In the genomic region with DNA sequence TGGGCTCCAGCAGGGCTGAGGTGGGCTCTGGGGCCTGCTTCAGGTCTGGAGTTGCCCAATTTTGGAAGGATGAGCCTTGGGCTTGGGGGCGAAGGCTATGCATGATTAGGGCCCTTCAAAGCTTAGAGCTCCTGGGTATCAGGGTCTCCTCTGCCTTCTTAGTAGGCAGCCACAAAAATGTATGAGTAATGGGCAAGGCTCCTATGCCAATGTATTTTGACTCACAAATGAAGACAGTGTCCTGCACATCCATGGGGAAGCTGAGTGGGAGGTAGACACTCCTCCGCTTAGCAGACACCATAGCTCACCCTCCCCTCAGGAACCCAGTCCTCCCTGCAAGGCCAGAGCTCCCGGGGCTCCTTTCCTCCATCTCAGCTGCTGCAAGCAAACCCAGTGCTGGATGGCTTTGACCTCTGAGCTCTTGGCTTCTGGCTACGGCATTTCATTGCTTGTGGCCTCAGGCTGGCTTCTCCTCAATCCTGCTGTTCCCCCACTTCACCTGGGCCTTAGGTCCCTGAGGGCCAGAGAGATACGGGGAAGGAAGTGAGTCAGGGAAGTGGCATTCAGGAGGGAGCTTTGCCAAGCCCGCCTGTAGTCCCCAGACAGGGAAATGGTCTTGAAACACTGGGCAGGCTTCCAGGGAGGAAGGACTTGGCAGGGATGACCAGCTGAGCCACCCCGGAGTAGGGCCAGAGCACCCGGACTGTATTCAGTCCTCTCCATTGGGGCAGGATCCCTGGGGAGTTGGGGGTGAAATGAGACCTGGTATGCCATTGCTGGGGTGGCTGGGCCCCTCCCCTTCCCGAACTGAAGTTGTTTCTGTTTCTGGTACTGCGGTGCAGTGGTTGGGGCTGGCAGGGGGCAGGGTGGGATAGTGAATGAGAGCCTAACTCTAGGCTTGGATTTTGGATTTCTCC, we compare ENCODE assay signal across 1 cellular context.
TF ChIP-seq lines count a peak whose summit lies in the region.

No MANE protein-coding gene starts in this region.

TF ChIP-seq in GM23338, 12 proteins besides CTCF, POLR2A, EP300 and RAD21 (continued from another document):
- TF ChIP-seq, protein P1, sequence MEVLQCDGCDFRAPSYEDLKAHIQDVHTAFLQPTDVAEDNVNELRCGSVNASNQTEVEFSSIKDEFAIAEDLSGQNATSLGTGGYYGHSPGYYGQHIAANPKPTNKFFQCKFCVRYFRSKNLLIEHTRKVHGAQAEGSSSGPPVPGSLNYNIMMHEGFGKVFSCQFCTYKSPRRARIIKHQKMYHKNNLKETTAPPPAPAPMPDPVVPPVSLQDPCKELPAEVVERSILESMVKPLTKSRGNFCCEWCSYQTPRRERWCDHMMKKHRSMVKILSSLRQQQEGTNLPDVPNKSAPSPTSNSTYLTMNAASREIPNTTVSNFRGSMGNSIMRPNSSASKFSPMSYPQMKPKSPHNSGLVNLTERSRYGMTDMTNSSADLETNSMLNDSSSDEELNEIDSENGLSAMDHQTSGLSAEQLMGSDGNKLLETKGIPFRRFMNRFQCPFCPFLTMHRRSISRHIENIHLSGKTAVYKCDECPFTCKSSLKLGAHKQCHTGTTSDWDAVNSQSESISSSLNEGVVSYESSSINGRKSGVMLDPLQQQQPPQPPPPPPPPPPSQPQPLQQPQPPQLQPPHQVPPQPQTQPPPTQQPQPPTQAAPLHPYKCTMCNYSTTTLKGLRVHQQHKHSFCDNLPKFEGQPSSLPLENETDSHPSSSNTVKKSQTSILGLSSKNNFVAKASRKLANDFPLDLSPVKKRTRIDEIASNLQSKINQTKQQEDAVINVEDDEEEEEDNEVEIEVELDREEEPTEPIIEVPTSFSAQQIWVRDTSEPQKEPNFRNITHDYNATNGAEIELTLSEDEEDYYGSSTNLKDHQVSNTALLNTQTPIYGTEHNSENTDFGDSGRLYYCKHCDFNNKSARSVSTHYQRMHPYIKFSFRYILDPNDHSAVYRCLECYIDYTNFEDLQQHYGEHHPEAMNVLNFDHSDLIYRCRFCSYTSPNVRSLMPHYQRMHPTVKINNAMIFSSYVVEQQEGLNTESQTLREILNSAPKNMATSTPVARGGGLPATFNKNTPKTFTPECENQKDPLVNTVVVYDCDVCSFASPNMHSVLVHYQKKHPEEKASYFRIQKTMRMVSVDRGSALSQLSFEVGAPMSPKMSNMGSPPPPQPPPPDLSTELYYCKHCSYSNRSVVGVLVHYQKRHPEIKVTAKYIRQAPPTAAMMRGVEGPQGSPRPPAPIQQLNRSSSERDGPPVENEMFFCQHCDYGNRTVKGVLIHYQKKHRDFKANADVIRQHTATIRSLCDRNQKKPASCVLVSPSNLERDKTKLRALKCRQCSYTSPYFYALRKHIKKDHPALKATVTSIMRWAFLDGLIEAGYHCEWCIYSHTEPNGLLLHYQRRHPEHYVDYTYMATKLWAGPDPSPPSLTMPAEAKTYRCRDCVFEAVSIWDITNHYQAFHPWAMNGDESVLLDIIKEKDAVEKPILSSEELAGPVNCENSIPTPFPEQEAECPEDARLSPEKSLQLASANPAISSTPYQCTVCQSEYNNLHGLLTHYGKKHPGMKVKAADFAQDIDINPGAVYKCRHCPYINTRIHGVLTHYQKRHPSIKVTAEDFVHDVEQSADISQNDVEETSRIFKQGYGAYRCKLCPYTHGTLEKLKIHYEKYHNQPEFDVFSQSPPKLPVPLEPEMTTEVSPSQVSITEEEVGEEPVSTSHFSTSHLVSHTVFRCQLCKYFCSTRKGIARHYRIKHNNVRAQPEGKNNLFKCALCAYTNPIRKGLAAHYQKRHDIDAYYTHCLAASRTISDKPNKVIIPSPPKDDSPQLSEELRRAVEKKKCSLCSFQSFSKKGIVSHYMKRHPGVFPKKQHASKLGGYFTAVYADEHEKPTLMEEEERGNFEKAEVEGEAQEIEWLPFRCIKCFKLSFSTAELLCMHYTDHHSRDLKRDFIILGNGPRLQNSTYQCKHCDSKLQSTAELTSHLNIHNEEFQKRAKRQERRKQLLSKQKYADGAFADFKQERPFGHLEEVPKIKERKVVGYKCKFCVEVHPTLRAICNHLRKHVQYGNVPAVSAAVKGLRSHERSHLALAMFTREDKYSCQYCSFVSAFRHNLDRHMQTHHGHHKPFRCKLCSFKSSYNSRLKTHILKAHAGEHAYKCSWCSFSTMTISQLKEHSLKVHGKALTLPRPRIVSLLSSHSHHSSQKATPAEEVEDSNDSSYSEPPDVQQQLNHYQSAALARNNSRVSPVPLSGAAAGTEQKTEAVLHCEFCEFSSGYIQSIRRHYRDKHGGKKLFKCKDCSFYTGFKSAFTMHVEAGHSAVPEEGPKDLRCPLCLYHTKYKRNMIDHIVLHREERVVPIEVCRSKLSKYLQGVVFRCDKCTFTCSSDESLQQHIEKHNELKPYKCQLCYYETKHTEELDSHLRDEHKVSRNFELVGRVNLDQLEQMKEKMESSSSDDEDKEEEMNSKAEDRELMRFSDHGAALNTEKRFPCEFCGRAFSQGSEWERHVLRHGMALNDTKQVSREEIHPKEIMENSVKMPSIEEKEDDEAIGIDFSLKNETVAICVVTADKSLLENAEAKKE (CRISPR knock-in tag; IDR thresholded peaks at IDR 0.05) = no peak
- no peak for TF ChIP-seq POLR2AphosphoS5 (IDR thresholded peaks at IDR 0.05; ENCODE audit: low read depth)
- TF ChIP-seq NANOG (IDR thresholded peaks at IDR 0.05; ENCODE audit: borderline replicate concordance) = no peak
- TF ChIP-seq EZH2phosphoT487 (IDR thresholded peaks at IDR 0.05; ENCODE audit: unreplicated experiment) = no peak
- no peak for TF ChIP-seq CREB1 (CRISPR knock-in tag; IDR thresholded peaks at IDR 0.05; ENCODE audit: low read depth)
- no peak for TF ChIP-seq JUNB (IDR thresholded peaks at IDR 0.05; ENCODE audit: unreplicated experiment)
- TF ChIP-seq ZNF331 (CRISPR knock-in tag; IDR thresholded peaks at IDR 0.05; ENCODE audit: low read depth) = no peak
- TF ChIP-seq, protein P2, sequence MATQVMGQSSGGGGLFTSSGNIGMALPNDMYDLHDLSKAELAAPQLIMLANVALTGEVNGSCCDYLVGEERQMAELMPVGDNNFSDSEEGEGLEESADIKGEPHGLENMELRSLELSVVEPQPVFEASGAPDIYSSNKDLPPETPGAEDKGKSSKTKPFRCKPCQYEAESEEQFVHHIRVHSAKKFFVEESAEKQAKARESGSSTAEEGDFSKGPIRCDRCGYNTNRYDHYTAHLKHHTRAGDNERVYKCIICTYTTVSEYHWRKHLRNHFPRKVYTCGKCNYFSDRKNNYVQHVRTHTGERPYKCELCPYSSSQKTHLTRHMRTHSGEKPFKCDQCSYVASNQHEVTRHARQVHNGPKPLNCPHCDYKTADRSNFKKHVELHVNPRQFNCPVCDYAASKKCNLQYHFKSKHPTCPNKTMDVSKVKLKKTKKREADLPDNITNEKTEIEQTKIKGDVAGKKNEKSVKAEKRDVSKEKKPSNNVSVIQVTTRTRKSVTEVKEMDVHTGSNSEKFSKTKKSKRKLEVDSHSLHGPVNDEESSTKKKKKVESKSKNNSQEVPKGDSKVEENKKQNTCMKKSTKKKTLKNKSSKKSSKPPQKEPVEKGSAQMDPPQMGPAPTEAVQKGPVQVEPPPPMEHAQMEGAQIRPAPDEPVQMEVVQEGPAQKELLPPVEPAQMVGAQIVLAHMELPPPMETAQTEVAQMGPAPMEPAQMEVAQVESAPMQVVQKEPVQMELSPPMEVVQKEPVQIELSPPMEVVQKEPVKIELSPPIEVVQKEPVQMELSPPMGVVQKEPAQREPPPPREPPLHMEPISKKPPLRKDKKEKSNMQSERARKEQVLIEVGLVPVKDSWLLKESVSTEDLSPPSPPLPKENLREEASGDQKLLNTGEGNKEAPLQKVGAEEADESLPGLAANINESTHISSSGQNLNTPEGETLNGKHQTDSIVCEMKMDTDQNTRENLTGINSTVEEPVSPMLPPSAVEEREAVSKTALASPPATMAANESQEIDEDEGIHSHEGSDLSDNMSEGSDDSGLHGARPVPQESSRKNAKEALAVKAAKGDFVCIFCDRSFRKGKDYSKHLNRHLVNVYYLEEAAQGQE (IDR thresholded peaks at IDR 0.05; ENCODE audit: unreplicated experiment) = no peak
- TF ChIP-seq, protein P3, sequence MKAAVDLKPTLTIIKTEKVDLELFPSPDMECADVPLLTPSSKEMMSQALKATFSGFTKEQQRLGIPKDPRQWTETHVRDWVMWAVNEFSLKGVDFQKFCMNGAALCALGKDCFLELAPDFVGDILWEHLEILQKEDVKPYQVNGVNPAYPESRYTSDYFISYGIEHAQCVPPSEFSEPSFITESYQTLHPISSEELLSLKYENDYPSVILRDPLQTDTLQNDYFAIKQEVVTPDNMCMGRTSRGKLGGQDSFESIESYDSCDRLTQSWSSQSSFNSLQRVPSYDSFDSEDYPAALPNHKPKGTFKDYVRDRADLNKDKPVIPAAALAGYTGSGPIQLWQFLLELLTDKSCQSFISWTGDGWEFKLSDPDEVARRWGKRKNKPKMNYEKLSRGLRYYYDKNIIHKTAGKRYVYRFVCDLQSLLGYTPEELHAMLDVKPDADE (IDR thresholded peaks at IDR 0.05) = no peak
TF ChIP-seq in GM23338: peak in this region for 0.
